ENCODE assay signal across 17 cellular contexts in genomic region chr14:92565718-92566115, GRCh38.
"Had no signal": no experiment of that assay in that cellular context is flagged by ENCODE, and none has a peak within 500 bp of the region (broad histone marks: within the 10 kb centered on the region; RNA-seq: fewer than 3 reads in every experiment).

No MANE protein-coding gene starts in this region.

- H3K27me3 ChIP-seq: heart right ventricle, tibial nerve had no signal

- H3K4me1 Mint-ChIP-seq: WTC11 had no signal

- H2AFZ ChIP-seq: parathyroid adenoma had no signal

- H3K27ac ChIP-seq: parathyroid adenoma, tibial nerve had no signal

- H3K4me3 ChIP-seq: heart right ventricle, skin epidermis, tibial nerve had no signal

- H3K4me1 ChIP-seq: parathyroid adenoma had no signal

- H3K9ac ChIP-seq: parathyroid adenoma had no signal

- DNase-seq: activated CD4-positive, alpha-beta T cell treated with anti-CD3 and anti-CD28 coated beads for 48 hours; activated naive CD4-positive, alpha-beta T cell treated with anti-CD3 and anti-CD28 coated beads, Interleukin-2, amount 50 U/mL, for 16 hours; activated T-cell treated with anti-CD3 and anti-CD28 coated beads for 4 hours; amniotic stem cell; foreskin melanocyte; heart right ventricle; kidney; left ventricle myocardium superior; mesenchymal stem cell; retina had no signal

- ATAC-seq: heart right ventricle, left ventricle myocardium superior, WTC11 had no signal

- FAIRE-seq: endometrium, kidney had no signal

- H3K4me3 Mint-ChIP-seq: T-helper 1 cell treated with Interleukin-12 subunit alpha and Interleukin-12 subunit beta and Interleukin-4 antibody, amounts not matched to agents 30 μg/mL and 1 μg/mL, for 36 hours; WTC11 had no signal

- H3K27ac Mint-ChIP-seq: activated T-helper 2 cell treated with anti-CD3 and anti-CD28 coated beads, Interferon-gamma antibody, Interleukin-2, Interleukin-4, amounts not matched to agents 10 μg/mL and 5 μg/mL and 100 μg/mL, durations not matched to agents 14 hours and 24 hours and 36 hours; T-helper 1 cell treated with Interleukin-12 subunit alpha and Interleukin-12 subunit beta and Interleukin-4 antibody, amounts not matched to agents 30 μg/mL and 1 μg/mL, for 36 hours; WTC11 had no signal
